ENCODE assay signal across 15 cellular contexts in the genomic region with DNA sequence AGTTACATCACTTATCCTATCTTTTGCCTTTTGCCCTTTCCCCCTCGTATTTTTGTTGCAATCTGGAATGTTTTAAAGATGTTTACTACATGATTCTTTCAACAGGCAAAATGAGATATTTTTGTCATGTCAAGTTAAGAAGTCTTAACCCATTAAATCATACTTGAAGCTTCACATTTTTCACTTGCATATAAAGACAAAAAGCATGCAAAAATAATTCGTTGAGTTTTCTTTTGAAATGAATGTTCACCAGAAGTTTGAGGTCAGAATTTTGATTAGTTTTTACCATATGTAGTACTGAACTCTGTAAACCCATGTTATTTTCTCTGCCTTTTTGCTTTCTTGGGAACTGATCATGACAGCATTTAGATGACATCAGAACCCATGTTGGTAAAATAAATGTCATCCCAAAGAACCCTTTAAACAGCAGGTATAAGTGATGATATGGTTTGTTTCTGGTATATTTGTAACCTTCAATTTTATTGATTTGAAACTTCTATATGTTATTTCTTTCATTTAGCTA.
DNase-seq lines count a peak whose midpoint lies in the region; ATAC-seq, FAIRE-seq and TF ChIP-seq lines count a peak whose summit lies in the region.
"Had no signal": no experiment of that assay in that cellular context is flagged by ENCODE, and none has a peak within 500 bp of the region (broad histone marks: within the 10 kb centered on the region; RNA-seq: fewer than 3 reads in every experiment).

No MANE protein-coding gene starts in this region.

- H3K4me3 Mint-ChIP-seq in astrocyte (ENCODE audit: unreplicated experiment) = no peak overlapping the region

- H3K56ac ChIP-seq in IMR-90 (ENCODE audit: extremely low read depth, insufficient read depth, low read length) = no peak overlapping the region

- no peak overlapping the region for H3K27ac ChIP-seq in IMR-90 (ENCODE audit: insufficient read depth, low read length)
- peak overlapping the region; percentile 92 for H3K27ac ChIP-seq in astrocyte (ENCODE audit: low read depth, low read length)
- H3K27ac ChIP-seq in mesenchymal stem cell (ENCODE audit: low read length, poor library complexity, severe bottlenecking) = peak overlapping the region; percentile 100
- H3K27ac ChIP-seq in temporal lobe (ENCODE audit: low read depth, low read length) = peak overlapping the region; percentile 18

- in situ Hi-C loops in IMR-90 (cut with MboI; ENCODE audit: low sequenced_read_pairs) = no loop called here

- no peaks in the 10 kb centered on the region for H3K9me3 ChIP-seq in IMR-90 (ENCODE audit: control insufficient read depth, insufficient read depth, low read length)
- H3K9me3 ChIP-seq in astrocyte (ENCODE audit: insufficient read depth, low read depth, low read length) = no peaks in the 10 kb centered on the region
- no peaks in the 10 kb centered on the region for H3K9me3 ChIP-seq in mesenchymal stem cell (ENCODE audit: control insufficient read depth, low read length)
- H3K9me3 ChIP-seq: HAP-1 had no signal

- no peak overlapping the region for H2BK20ac ChIP-seq in IMR-90 (ENCODE audit: low read depth, low read length)

- peaks cover 23% of the 10 kb centered on the region for H3K4me1 ChIP-seq in IMR-90 (ENCODE audit: control insufficient read depth, insufficient read depth, low read length)
- H3K4me1 ChIP-seq in astrocyte (ENCODE audit: insufficient read depth, low read length) = peaks cover 38% of the 10 kb centered on the region
- H3K4me1 ChIP-seq in mesenchymal stem cell (ENCODE audit: control insufficient read depth, insufficient read depth, low read depth, low read length) = peaks cover 15% of the 10 kb centered on the region
- H3K4me1 ChIP-seq: HAP-1 had no signal

- H2BK5ac ChIP-seq in IMR-90 (ENCODE audit: low read depth, low read length, poor library complexity, severe bottlenecking) (peak overlapping the region; percentile 3), mesenchymal stem cell (ENCODE audit: low read depth, low read length, poor library complexity, severe bottlenecking) (no peak overlapping the region)

- no peak overlapping the region for H4K8ac ChIP-seq in IMR-90 (ENCODE audit: low read depth in 2 of 2, low read length in 2 of 2)
- H4K8ac ChIP-seq in mesenchymal stem cell (ENCODE audit: low read length) = no peak overlapping the region

- no peak overlapping the region for H3K23ac ChIP-seq in IMR-90 (ENCODE audit: low read depth, low read length)
- H3K23ac ChIP-seq in mesenchymal stem cell (ENCODE audit: low read length in 2 of 2) = no peak overlapping the region

- H4K5ac ChIP-seq in IMR-90 (ENCODE audit: low read depth, low read length) = no peak overlapping the region

- H3K9me3 Mint-ChIP-seq in astrocyte (ENCODE audit: unreplicated experiment) = no peaks in the 10 kb centered on the region

- peaks cover 41 to 70% of the 10 kb centered on the region in 2 experiments for H3K79me1 ChIP-seq in IMR-90 (ENCODE audit: low read depth in 1 of 2, low read length in 2 of 2)
- peaks cover 16% of the 10 kb centered on the region for H3K79me1 ChIP-seq in mesenchymal stem cell (replicated peaks; ENCODE audit: low read length, poor library complexity, severe bottlenecking)

- no peak overlapping the region for H2BK12ac ChIP-seq in mesenchymal stem cell (ENCODE audit: low read length in 2 of 2)

- dilution Hi-C loops in IMR-90 (cut with HindIII; ENCODE audit: low sequenced_read_pairs, unreplicated experiment) = no loop called here

- peaks cover 64% of the 10 kb centered on the region for H3K79me2 ChIP-seq in astrocyte (ENCODE audit: insufficient read depth, low read length)

- H3K4me3 ChIP-seq in IMR-90 (ENCODE audit: insufficient read depth, low read depth, low read length) (no peak overlapping the region), astrocyte (ENCODE audit: insufficient read depth, low read depth, low read length) (no peak overlapping the region), mesenchymal stem cell (ENCODE audit: insufficient read depth in 1 of 2, low read depth in 1 of 2, low read length in 2 of 2) (no peak overlapping the region)
- H3K4me3 ChIP-seq: HAP-1 had no signal

- H2AFZ ChIP-seq in IMR-90 (replicated peaks; ENCODE audit: low read length, poor library complexity) = no peak overlapping the region
- H2AFZ ChIP-seq in astrocyte (ENCODE audit: low read depth, low read length) = no peak overlapping the region
- no peak overlapping the region for H2AFZ ChIP-seq in mesenchymal stem cell (ENCODE audit: low read depth, low read length)

- peaks cover 33% of the 10 kb centered on the region for H3K36me3 ChIP-seq in IMR-90 (ENCODE audit: control insufficient read depth, insufficient read depth, low read length)
- H3K36me3 ChIP-seq in astrocyte (ENCODE audit: insufficient read depth, low read length) = peaks cover 28% of the 10 kb centered on the region
- H3K36me3 ChIP-seq in mesenchymal stem cell (ENCODE audit: control insufficient read depth in 1 of 2, insufficient read depth in 2 of 2, low read depth in 1 of 2, low read length in 2 of 2) = peaks cover 13 to 58% of the 10 kb centered on the region in 2 experiments
- H3K36me3 ChIP-seq: HAP-1 had no signal

- H2AK5ac ChIP-seq in IMR-90 (ENCODE audit: low read depth, low read length) = no peak overlapping the region
- H2AK5ac ChIP-seq in mesenchymal stem cell (ENCODE audit: low read length, severe bottlenecking) = no peak overlapping the region

- no peak overlapping the region for H4K91ac ChIP-seq in IMR-90 (ENCODE audit: insufficient read depth, low read depth, low read length)
- no peak overlapping the region for H4K91ac ChIP-seq in mesenchymal stem cell (ENCODE audit: low read length)

- peaks cover 16% of the 10 kb centered on the region for H3K9me1 ChIP-seq in IMR-90 (ENCODE audit: insufficient read depth, low read length)

- CTCF ChIA-PET in IMR-90 (lab: Yijun Ruan, JAX) = no interaction called here

- TF ChIP-seq POLR2A in IMR-90 (IDR thresholded peaks at IDR 0.05; ENCODE audit: low read depth, low read length) = no peak

- H3K36me3 Mint-ChIP-seq in astrocyte (ENCODE audit: low read depth, unreplicated experiment) = peaks cover 38% of the 10 kb centered on the region

- no peak overlapping the region for H2AK9ac ChIP-seq in IMR-90 (replicated peaks; ENCODE audit: low read depth, low read length, poor library complexity)

- TF ChIP-seq CTCF in IMR-90 (conservative IDR thresholded peaks at IDR 0.05; ENCODE audit: low read depth, low read length) = no peak
- TF ChIP-seq CTCF in astrocyte (IDR thresholded peaks at IDR 0.05; ENCODE audit: insufficient read depth, low read depth, low read length) = no peak

- no CpG with 5 or more reads among the region's 2 CpGs for WGBS in IMR-90 (ENCODE audit: extremely low coverage in 2 of 2, insufficient read length in 1 of 2), 2 experiments
- 100% methylated on average over 1 of the region's 2 CpGs for WGBS in mesenchymal stem cell

- no peak overlapping the region for H3K9ac ChIP-seq in IMR-90 (ENCODE audit: low read depth, low read length)
- H3K9ac ChIP-seq in astrocyte (ENCODE audit: low read length) = peak overlapping the region; percentile 73
- H3K9ac ChIP-seq in mesenchymal stem cell (ENCODE audit: low read length) = peak overlapping the region; percentile 44

- H3K4ac ChIP-seq in IMR-90 (ENCODE audit: low read depth, low read length) = no peak overlapping the region
- no peak overlapping the region for H3K4ac ChIP-seq in mesenchymal stem cell (ENCODE audit: low read depth in 1 of 2, low read length in 2 of 2)

- no peak for TF ChIP-seq RAD21 in IMR-90 (IDR thresholded peaks at IDR 0.05; ENCODE audit: low read length)

- no peak overlapping the region for H3K18ac ChIP-seq in IMR-90 (ENCODE audit: low read depth, low read length)
- H3K18ac ChIP-seq in mesenchymal stem cell (ENCODE audit: low read depth in 1 of 2, low read length in 2 of 2) = no peak overlapping the region

- H4K20me1 ChIP-seq in IMR-90 (ENCODE audit: insufficient read depth, low read length) (peaks cover 16% of the 10 kb centered on the region), astrocyte (ENCODE audit: insufficient read depth, low read length) (peaks cover 8% of the 10 kb centered on the region)

- no TSS peak for BruUV-seq in IMR-90 (replicated peaks; lab: Mats Ljungman, UMichigan)

- no peak overlapping the region for H2BK15ac ChIP-seq in IMR-90 (ENCODE audit: low read depth, low read length)
- no peak overlapping the region for H2BK15ac ChIP-seq in mesenchymal stem cell (ENCODE audit: low read depth, poor library complexity, severe bottlenecking)

- H3K4me1 Mint-ChIP-seq in astrocyte (ENCODE audit: low read depth, unreplicated experiment) = peaks cover 77% of the 10 kb centered on the region

- H3K27ac Mint-ChIP-seq in astrocyte (ENCODE audit: unreplicated experiment) = peak overlapping the region; percentile 98

- POLR2A ChIA-PET in IMR-90 (lab: Charles Lee; ENCODE audit: unreplicated experiment) = interaction anchor here (0.6 kb wide), 1 partner anchor 76 kb away, joined by 4 read pairs; no protein-coding TSS in a partner anchor

- no peaks in the 10 kb centered on the region for H3K27me3 Mint-ChIP-seq in astrocyte (ENCODE audit: low read depth, unreplicated experiment)

- H3K27me3 ChIP-seq in IMR-90 (ENCODE audit: control insufficient read depth, insufficient read depth, low read length) (no peaks in the 10 kb centered on the region), astrocyte (ENCODE audit: insufficient read depth, low read length) (no peaks in the 10 kb centered on the region), mesenchymal stem cell (ENCODE audit: control insufficient read depth in 1 of 2, insufficient read depth in 1 of 2, low read length in 2 of 2) (no peaks in the 10 kb centered on the region)

- no peak overlapping the region for H3K14ac ChIP-seq in IMR-90 (replicated peaks; ENCODE audit: low read depth, low read length)
- H3K14ac ChIP-seq in mesenchymal stem cell (ENCODE audit: low read length in 2 of 2) = no peak overlapping the region

- no peak overlapping the region for H2BK120ac ChIP-seq in IMR-90 (ENCODE audit: low read depth, low read length)
- no peak overlapping the region for H2BK120ac ChIP-seq in mesenchymal stem cell (ENCODE audit: low read depth, low read length)

- DNase-seq in IMR-90 (no peak), astrocyte (ENCODE audit: low read depth) (no peak), mesenchymal stem cell (no peak), retina (no peak), cerebellar nuclear complex (lab: John Stamatoyannopoulos, UW) (no peak), cerebellum (ENCODE audit: low spot score) (no peak)
- DNase-seq: activated CD4-positive, CD25-positive, alpha-beta regulatory T cell; activated gamma-delta T cell treated with Interleukin-2 at 50 U/mL for 16 hours; effector CD8-positive, alpha-beta T cell; kidney glomerular epithelial cell; SHP77; stimulated activated CD4-positive, alpha-beta T cell treated with anti-CD3 and anti-CD28 coated beads, Interleukin-15, amount 100 ng/mL, for 24 hours had no signal

- intact Hi-C loops in IMR-90 (cut with micrococcal nuclease) = no loop called here

- ATAC-seq in IMR-90 (ENCODE audit: low read depth) = no peak

- no peak for FAIRE-seq in astrocyte (lab: Jason Lieb, UNC)
- FAIRE-seq: HTR-8/SVneo had no signal

- H3K4me2 ChIP-seq in IMR-90 (ENCODE audit: low read depth, low read length) = no peak overlapping the region
- peak overlapping the region; percentile 63 for H3K4me2 ChIP-seq in astrocyte (ENCODE audit: low read length)
- no peak overlapping the region for H3K4me2 ChIP-seq in mesenchymal stem cell (ENCODE audit: low read length, poor library complexity, severe bottlenecking)

TF ChIP-seq in IMR-90, 13 proteins besides CTCF, POLR2A, EP300 and RAD21 (continues in another document):
- no peak for TF ChIP-seq NFE2L2 (IDR thresholded peaks at IDR 0.05; ENCODE audit: low read depth, low read length)
